Comparison of ENCODE assay signal across 31 cellular contexts in the genomic region with DNA sequence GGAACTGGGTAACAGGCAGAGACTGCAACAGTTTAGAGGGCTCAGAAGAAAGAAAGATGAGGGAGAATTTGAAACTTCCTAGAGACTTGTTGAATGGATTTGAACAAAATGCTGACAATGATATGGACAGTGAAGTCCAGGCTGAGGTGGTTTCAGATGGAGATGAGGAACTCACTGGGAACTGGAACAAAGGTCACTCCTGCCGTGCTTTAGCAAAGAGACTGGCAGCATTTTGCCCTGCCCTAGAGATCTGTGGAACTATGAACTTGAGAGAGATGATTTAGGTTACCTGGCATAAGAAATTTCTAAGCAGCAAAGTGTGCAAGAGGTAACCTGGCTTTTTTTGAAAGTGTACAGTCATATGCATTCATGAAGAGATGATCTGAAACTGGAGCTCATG.
"Had no signal": no experiment of that assay in that cellular context is flagged by ENCODE, and none has a peak within 500 bp of the region (broad histone marks: within the 10 kb centered on the region; RNA-seq: fewer than 3 reads in every experiment).

No MANE protein-coding gene starts in this region.

- H3K4me1 Mint-ChIP-seq: naive thymus-derived CD8-positive, alpha-beta T cell; neural progenitor cell; stimulated activated memory B cell treated with anti-CD40 and anti-IgM and Interleukin-4, amounts not matched to agents 10 μg/mL and 1 μg/mL and 100 μg/mL, for 72 hours had no signal

- H3K27me3 ChIP-seq: neural progenitor cell, ovary, right lobe of liver, sigmoid colon, spleen, suprapubic skin, testis, tibial artery, transverse colon, upper lobe of right lung, uterus had no signal

- H3K36me3 ChIP-seq: neural progenitor cell, ovary, right lobe of liver, sigmoid colon, transverse colon, upper lobe of right lung, uterus had no signal

- ATAC-seq: naive thymus-derived CD8-positive, alpha-beta T cell; natural killer cell treated with Interleukin-12 subunit alpha and Interleukin-12 subunit beta and Interleukin-15 and Interleukin-18, amount 100 ng/mL, for 72 hours; psoas muscle; right cardiac atrium; stimulated activated memory B cell treated with anti-CD40 and anti-IgM and Interleukin-4, amounts not matched to agents 10 μg/mL and 1 μg/mL and 100 μg/mL, for 72 hours; stimulated activated naive CD8-positive, alpha-beta T cell treated with anti-CD3 and anti-CD28 coated beads, Interleukin-15, amount 100 ng/mL, for 72 hours; stimulated activated naive CD8-positive, alpha-beta T cell treated with anti-CD3 and anti-CD28 coated beads, Interleukin-15, Interleukin-2, amounts not matched to agents 100 U/mL and 50 U/mL, for 24 hours; upper lobe of right lung had no signal

- H3K9ac ChIP-seq: neural progenitor cell, parathyroid adenoma had no signal

- H3K27ac Mint-ChIP-seq: naive thymus-derived CD8-positive, alpha-beta T cell; natural killer cell treated with Interleukin-12 subunit alpha and Interleukin-12 subunit beta and Interleukin-15 and Interleukin-18, amount 100 ng/mL, for 72 hours; neural progenitor cell; progenitor cell of endocrine pancreas; stimulated activated memory B cell treated with anti-CD40 and anti-IgM and Interleukin-4, amounts not matched to agents 10 μg/mL and 1 μg/mL and 100 μg/mL, for 72 hours; type B pancreatic cell had no signal

- H3K9me3 ChIP-seq: ovary, psoas muscle, right lobe of liver, sigmoid colon, suprapubic skin, testis, tibial artery, transverse colon, upper lobe of right lung, uterus had no signal

- H3K4me3 ChIP-seq: neural progenitor cell, ovary, psoas muscle, right lobe of liver, sigmoid colon, smooth muscle cell, spleen, suprapubic skin, testis, tibial artery, transverse colon, upper lobe of right lung, uterus had no signal

- H3K4me1 ChIP-seq: neural progenitor cell, parathyroid adenoma, psoas muscle, right lobe of liver, sigmoid colon, spleen, suprapubic skin, testis, tibial artery, transverse colon, upper lobe of right lung, uterus had no signal

- DNase-seq: naive thymus-derived CD8-positive, alpha-beta T cell; occipital lobe; ovary; posterior cingulate gyrus; psoas muscle; right cardiac atrium; right lobe of liver; sigmoid colon; spleen; stimulated activated CD4-positive, alpha-beta T cell treated with anti-CD3 and anti-CD28 coated beads, Interleukin-12 subunit alpha, Interleukin-12 subunit beta, amount 100 ng/mL, for 4 hours; stimulated activated CD4-positive, alpha-beta T cell treated with anti-CD3 and anti-CD28 coated beads, Interleukin-1b, Interleukin-23, amount 100 ng/mL, for 48 hours; stimulated activated CD4-positive, alpha-beta T cell treated with anti-CD3 and anti-CD28 coated beads, Interleukin-4, amount 100 ng/mL, for 1 hour; stimulated activated CD4-positive, alpha-beta T cell treated with anti-CD3 and anti-CD28 coated beads, Interleukin-4, amount 100 ng/mL, for 4 hours; stimulated activated CD8-positive, alpha-beta memory T cell treated with anti-CD3 and anti-CD28 coated beads, Interleukin-4, amount 100 ng/mL, for 48 hours; stimulated activated naive CD4-positive, alpha-beta T cell; stimulated activated naive CD8-positive, alpha-beta T cell treated with anti-CD3 and anti-CD28 coated beads, Interleukin-15, amount 100 ng/mL, for 72 hours; stimulated activated naive CD8-positive, alpha-beta T cell treated with anti-CD3 and anti-CD28 coated beads, Interleukin-15, Interleukin-2, amounts not matched to agents 100 U/mL and 50 U/mL, for 24 hours; substantia nigra; testis; tibial artery; transverse colon; upper lobe of right lung; uterus had no signal

- H3K4me3 Mint-ChIP-seq: naive thymus-derived CD8-positive, alpha-beta T cell; natural killer cell treated with Interleukin-12 subunit alpha and Interleukin-12 subunit beta and Interleukin-15 and Interleukin-18, amount 100 ng/mL, for 72 hours; neural progenitor cell; stimulated activated memory B cell treated with anti-CD40 and anti-IgM and Interleukin-4, amounts not matched to agents 10 μg/mL and 1 μg/mL and 100 μg/mL, for 72 hours; stimulated activated naive CD8-positive, alpha-beta T cell treated with anti-CD3 and anti-CD28 coated beads, Interleukin-15, amount 100 ng/mL, for 72 hours; type B pancreatic cell had no signal

- H3K27me3 Mint-ChIP-seq: naive thymus-derived CD8-positive, alpha-beta T cell; natural killer cell treated with Interleukin-12 subunit alpha and Interleukin-12 subunit beta and Interleukin-15 and Interleukin-18, amount 100 ng/mL, for 72 hours; progenitor cell of endocrine pancreas; stimulated activated memory B cell treated with anti-CD40 and anti-IgM and Interleukin-4, amounts not matched to agents 10 μg/mL and 1 μg/mL and 100 μg/mL, for 72 hours; stimulated activated naive CD8-positive, alpha-beta T cell treated with anti-CD3 and anti-CD28 coated beads, Interleukin-15, amount 100 ng/mL, for 72 hours; type B pancreatic cell had no signal

- H3K27ac ChIP-seq: neural progenitor cell, ovary, parathyroid adenoma, psoas muscle, right lobe of liver, sigmoid colon, spleen, suprapubic skin, testis, tibial artery, transverse colon, upper lobe of right lung, uterus had no signal
